In the genomic region with DNA sequence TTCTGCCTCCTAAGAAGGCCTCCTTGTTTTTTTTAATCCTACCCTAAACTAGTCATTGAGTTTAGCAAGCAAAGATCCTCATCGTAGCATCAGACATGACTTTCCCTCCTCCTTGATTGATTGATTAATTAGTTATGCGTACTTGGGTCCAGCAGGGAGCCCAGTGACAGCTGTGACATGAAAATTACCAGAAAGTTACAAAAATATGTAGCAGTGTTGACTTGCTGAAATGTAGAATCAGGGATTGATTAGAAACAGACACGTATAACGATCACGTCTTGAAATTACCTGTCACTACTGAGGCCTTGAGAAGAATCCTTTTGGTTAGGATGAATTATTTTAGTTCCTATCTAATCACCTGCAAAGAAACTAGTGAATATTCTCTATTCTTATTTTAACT, we compare ENCODE assay signal across 35 cellular contexts.
"Had no signal": no experiment of that assay in that cellular context is flagged by ENCODE, and none has a peak within 500 bp of the region (broad histone marks: within the 10 kb centered on the region; RNA-seq: fewer than 3 reads in every experiment).

No MANE protein-coding gene starts in this region.

- H3K36me3 ChIP-seq: MG63 had no signal

- H3K27me3 ChIP-seq: MG63 had no signal

- DNase-seq: Kasumi-1, MG63, MM.1S, MV-4-11, NCI-H1048, NCI-H1092, NCI-H1092 treated with DMSO at 0.1 percent for 48 hours, NCI-H1105, NCI-H1105 treated with DMSO at 0.1 percent for 48 hours, NCI-H1417, NCI-H1417 treated with DMSO at 0.1 percent for 48 hours, NCI-H1436, NCI-H1436 treated with DMSO at 0.1 percent for 48 hours, NCI-H146, NCI-H1694, NCI-H1694 treated with DMSO at 0.1 percent for 48 hours, NCI-H187, NCI-H187 treated with DMSO at 0.1 percent for 48 hours, NCI-H1930, NCI-H2029, NCI-H2029 treated with DMSO at 0.1 percent for 48 hours, NCI-H2081, NCI-H2081 treated with DMSO at 0.1 percent for 48 hours, NCI-H2107, NCI-H2171, NCI-H2171 treated with DMSO at 0.1 percent for 48 hours, NCI-H2227 treated with DMSO at 0.1 percent for 48 hours, NCI-H226, NCI-H345, NCI-H446, NCI-H446 treated with DMSO at 0.1 percent for 48 hours, NCI-H510A, NCI-H510A treated with DMSO at 0.1 percent for 48 hours, NCI-H524, NCI-H524 treated with DMSO at 0.1 percent for 48 hours had no signal

- H3K9me3 ChIP-seq: MG63 had no signal

- H3K4me3 ChIP-seq: MG63 had no signal
